Comparison of ENCODE assay signal across 8 cellular contexts in the genomic region with DNA sequence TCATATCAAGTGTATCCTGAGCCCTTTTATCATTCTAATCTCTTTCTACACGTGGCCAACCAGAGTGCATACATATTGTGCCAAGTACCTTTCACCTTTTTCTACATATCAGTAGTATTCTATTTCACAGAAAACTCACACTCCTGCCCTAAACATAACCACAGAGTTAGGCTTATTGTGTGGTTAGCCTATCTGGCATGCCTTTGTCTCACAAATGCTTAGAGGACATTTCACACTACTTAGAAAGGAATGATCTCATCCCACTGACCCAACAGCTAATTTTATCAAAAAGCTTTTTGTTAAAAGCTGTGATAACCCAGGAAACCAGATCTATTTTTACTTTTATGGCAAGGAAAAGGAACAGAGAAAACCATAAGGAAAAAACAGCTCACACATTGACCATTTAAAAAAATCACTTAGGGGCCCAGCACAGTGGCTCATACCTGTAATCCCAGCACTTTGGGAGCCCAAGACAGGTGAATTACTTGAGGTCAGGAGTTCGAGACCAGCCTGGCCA. TPM values are rescaled to one million over a fixed set of nuclear protein-coding genes. Genes with fewer than 3 reads are reported as not detected.
DNase-seq lines count a peak whose midpoint lies in the region; ATAC-seq and TF ChIP-seq lines count a peak whose summit lies in the region.

No MANE protein-coding gene starts in this region.

- H3K27me3 Mint-ChIP-seq in Caco-2 (ENCODE audit: insufficient read depth, unreplicated experiment) = no peaks in the 10 kb centered on the region
- no peaks in the 10 kb centered on the region for H3K27me3 Mint-ChIP-seq in endodermal cell (ENCODE audit: insufficient read depth)
- no peaks in the 10 kb centered on the region for H3K27me3 Mint-ChIP-seq in natural killer cell treated with Interleukin-12 subunit alpha and Interleukin-12 subunit beta and Interleukin-15 and Interleukin-18, amount 100 ng/mL, for 72 hours

- POLR2A ChIA-PET in Caco-2 (lab: Charles Lee) (interaction anchor here (0.5 to 0.7 kb wide), 2 partner anchors 15 to 142 kb away, joined by 3 read pairs; no protein-coding TSS in a partner anchor), PC-3 (lab: Charles Lee; ENCODE audit: unreplicated experiment) (interaction anchor here (0.6 kb wide), 1 partner anchor 20 kb away, joined by 50 read pairs; no protein-coding TSS in a partner anchor)

- BruUV-seq in Caco-2 (replicated peaks; lab: Mats Ljungman, UMichigan) (no TSS peak), PC-3 (replicated peaks; lab: Mats Ljungman, UMichigan) (no TSS peak)

- H3K4me1 Mint-ChIP-seq in Caco-2 (ENCODE audit: low read depth, unreplicated experiment) (peaks cover 10% of the 10 kb centered on the region), endodermal cell (peaks cover 7% of the 10 kb centered on the region)
- H3K4me1 Mint-ChIP-seq in natural killer cell treated with Interleukin-12 subunit alpha and Interleukin-12 subunit beta and Interleukin-15 and Interleukin-18, amount 100 ng/mL, for 72 hours (ENCODE audit: low read depth in 2 of 2) = peaks cover 22 to 27% of the 10 kb centered on the region in 2 donors

- H3K9me2 ChIP-seq in PC-3 (replicated peaks; ENCODE audit: low read length) = no peaks in the 10 kb centered on the region

- intact Hi-C loops in Caco-2 (cut with micrococcal nuclease; ENCODE audit: unreplicated experiment) (no loop called here), PC-3 (cut with micrococcal nuclease) (loop anchor here (5.0 kb wide), 1 partner anchor 53 kb away; no protein-coding TSS in a partner anchor)

- H3K27me3 ChIP-seq in Caco-2 (replicated peaks; ENCODE audit: control insufficient read depth, insufficient read depth, low read length) (no peaks in the 10 kb centered on the region), PC-3 (ENCODE audit: low read length) (no peaks in the 10 kb centered on the region), endodermal cell (ENCODE audit: control insufficient read depth, insufficient read depth, low read length, poor library complexity, severe bottlenecking) (no peaks in the 10 kb centered on the region)

- H3K27ac ChIP-seq in PC-3 (ENCODE audit: low read length) (peak overlapping the region; percentile 20), endodermal cell (ENCODE audit: low read depth, low read length) (peak overlapping the region; percentile 12)

- peaks cover 98% of the 10 kb centered on the region for H3K79me2 ChIP-seq in PC-3 (ENCODE audit: low read length)

- peaks cover 14% of the 10 kb centered on the region for H3K4me1 ChIP-seq in Caco-2
- H3K4me1 ChIP-seq in PC-3 (ENCODE audit: insufficient read depth, low read length) = peaks cover 18% of the 10 kb centered on the region
- no peaks in the 10 kb centered on the region for H3K4me1 ChIP-seq in endodermal cell (ENCODE audit: control insufficient read depth, insufficient read depth, low read length)

- no peak overlapping the region for H2AFZ ChIP-seq in PC-3 (ENCODE audit: low read length)

- H3K4me3 ChIP-seq in Caco-2 (ENCODE audit: low read depth, low read length) (no peak overlapping the region), PC-3 (ENCODE audit: low read length) (no peak overlapping the region), endodermal cell (ENCODE audit: low read length) (no peak overlapping the region)

- H3K36me3 Mint-ChIP-seq in Caco-2 (ENCODE audit: insufficient read depth, unreplicated experiment) (peaks cover 45% of the 10 kb centered on the region), endodermal cell (ENCODE audit: low read depth) (peaks cover 9% of the 10 kb centered on the region)
- H3K36me3 Mint-ChIP-seq in natural killer cell treated with Interleukin-12 subunit alpha and Interleukin-12 subunit beta and Interleukin-15 and Interleukin-18, amount 100 ng/mL, for 72 hours = no peaks in the 10 kb centered on the region

- 51 to 88% methylated on average over 1 to 2 of the region's 2 CpGs for WGBS in endodermal cell (ENCODE audit: insufficient coverage in 1 of 2, insufficient read length in 1 of 2), 2 experiments

- H3K4me3 Mint-ChIP-seq in Caco-2 (ENCODE audit: unreplicated experiment) (no peak overlapping the region), endodermal cell (no peak overlapping the region)
- peak overlapping the region; percentile 77 for H3K4me3 Mint-ChIP-seq in natural killer cell treated with Interleukin-12 subunit alpha and Interleukin-12 subunit beta and Interleukin-15 and Interleukin-18, amount 100 ng/mL, for 72 hours

- H3K4me2 ChIP-seq in PC-3 (ENCODE audit: low read length) = no peak overlapping the region

- no peaks in the 10 kb centered on the region for H3F3A ChIP-seq in PC-3 (ENCODE audit: low read length, unreplicated experiment)

- H3K27ac Mint-ChIP-seq in Caco-2 (ENCODE audit: unreplicated experiment) (peak overlapping the region; percentile 21), endodermal cell (peak overlapping the region; percentile 74)
- peak overlapping the region; percentile 64 to 71 for H3K27ac Mint-ChIP-seq in natural killer cell treated with Interleukin-12 subunit alpha and Interleukin-12 subunit beta and Interleukin-15 and Interleukin-18, amount 100 ng/mL, for 72 hours

- TF ChIP-seq CTCF in Caco-2 (IDR thresholded peaks at IDR 0.05; ENCODE audit: insufficient read depth in 1 of 2, low read depth in 1 of 2, low read length in 1 of 2, severe bottlenecking in 1 of 2, unreplicated experiment in 1 of 2) = no peak
- TF ChIP-seq CTCF in PC-3 (conservative IDR thresholded peaks at IDR 0.05; ENCODE audit: low read depth, low read length) = no peak
- TF ChIP-seq CTCF in endodermal cell (conservative IDR thresholded peaks at IDR 0.05) = no peak

- CTCF ChIA-PET in Caco-2 (lab: Charles Lee) (no interaction called here), PC-3 (lab: Charles Lee) (interaction anchor here (0.6 kb wide), 1 partner anchor 13 kb away, joined by 4 read pairs; no protein-coding TSS in a partner anchor)

- peaks cover 22% of the 10 kb centered on the region; the same call in 1 of the 2 replicates for H4K20me1 ChIP-seq in PC-3 (ENCODE audit: low read length)

- ATAC-seq in PC-3 = peak; percentile 89
- peak; percentile 60 to 74 for ATAC-seq in natural killer cell treated with Interleukin-12 subunit alpha and Interleukin-12 subunit beta and Interleukin-15 and Interleukin-18, amount 100 ng/mL, for 72 hours
- no peak for ATAC-seq in HG03108 (IDR thresholded peaks at IDR 0.05; ENCODE audit: unreplicated experiment)

- no peaks in the 10 kb centered on the region for H3K36me3 ChIP-seq in Caco-2 (ENCODE audit: control insufficient read depth, insufficient read depth, low read length)
- H3K36me3 ChIP-seq in PC-3 (ENCODE audit: low read depth, low read length) = no peaks in the 10 kb centered on the region
- peaks cover 6% of the 10 kb centered on the region for H3K36me3 ChIP-seq in endodermal cell (ENCODE audit: control insufficient read depth, insufficient read depth, low read length)

- H3K9me3 ChIP-seq in Caco-2 (no peaks in the 10 kb centered on the region; the same call in 1 of the 2 replicates), PC-3 (ENCODE audit: low read length) (no peaks in the 10 kb centered on the region), endodermal cell (ENCODE audit: control insufficient read depth, low read length) (no peaks in the 10 kb centered on the region)

- DNase-seq in Caco-2 = no peak
- DNase-seq in PC-3 = peak; percentile 66
- DNase-seq in endodermal cell = no peak
- no peak for DNase-seq in natural killer cell treated with Interleukin-12 subunit alpha and Interleukin-12 subunit beta and Interleukin-15 and Interleukin-18, amount 100 ng/mL, for 72 hours (ENCODE audit: low spot score)
- no peak for DNase-seq in effector CD4-positive, alpha-beta T cell
- DNase-seq in activated CD8-positive, alpha-beta memory T cell treated with anti-CD3 and anti-CD28 coated beads for 24 hours = no peak
- DNase-seq in activated T-cell treated with anti-CD3 and anti-CD28 coated beads for 4 hours = no peak

- H3K9me3 Mint-ChIP-seq in Caco-2 (ENCODE audit: unreplicated experiment) = no peaks in the 10 kb centered on the region
- H3K9me3 Mint-ChIP-seq in endodermal cell = no peaks in the 10 kb centered on the region
- H3K9me3 Mint-ChIP-seq in natural killer cell treated with Interleukin-12 subunit alpha and Interleukin-12 subunit beta and Interleukin-15 and Interleukin-18, amount 100 ng/mL, for 72 hours = no peaks in the 10 kb centered on the region

- no peak overlapping the region for H3K9ac ChIP-seq in PC-3 (ENCODE audit: low read length)
- no peak overlapping the region for H3K9ac ChIP-seq in endodermal cell (ENCODE audit: extremely low read depth, low read length, poor library complexity, severe bottlenecking)

RNA-seq across cellular contexts. Expression of gene MAP4, which starts 17.8 kb away (rescaled TPM):
- total RNA-seq in Caco-2 (2022) = 137 and 140 TPM in 2 replicates
- 108 and 128 TPM in 2 replicates for total RNA-seq in PC-3 (2014; rRNA removed)
- 100 to 1,000 TPM; 152 to 169 TPM for total RNA-seq in endodermal cell
- 134 TPM for polyA plus RNA-seq in endodermal cell (2013, experiment 1 of 2)
- 129 TPM for polyA plus RNA-seq in endodermal cell (2013, experiment 2 of 2)
- 100 to 1,000 TPM; 129 to 151 TPM for total RNA-seq in natural killer cell treated with Interleukin-12 subunit alpha and Interleukin-12 subunit beta and Interleukin-15 and Interleukin-18, amount 100 ng/mL, for 72 hours

Comparison
In these comparisons a context has a peak if more than half of its experiments do, and no peak if none do; other contexts are left out.
1. H3K27ac Mint-ChIP-seq: peak in every context shown above with its lines; median percentile 74 in endodermal cell; 68 in natural killer cell treated with Interleukin-12 subunit alpha and Interleukin-12 subunit beta and Interleukin-15 and Interleukin-18, amount 100 ng/mL, for 72 hours; 21 in Caco-2.